Comparison of ENCODE assay signal across 10 cellular contexts in genomic region chr11:94968334-94968958, GRCh38. TPM values are rescaled to one million over a fixed set of nuclear protein-coding genes. Genes with fewer than 3 reads are reported as not detected.
DNase-seq lines count a peak whose midpoint lies in the region; ATAC-seq, FAIRE-seq and TF ChIP-seq lines count a peak whose summit lies in the region.
"Had no signal": no experiment of that assay in that cellular context is flagged by ENCODE, and none has a peak within 500 bp of the region (broad histone marks: within the 10 kb centered on the region; RNA-seq: fewer than 3 reads in every experiment).

No MANE protein-coding gene starts in this region.

- TF ChIP-seq POLR2A in body of pancreas (IDR thresholded peaks at IDR 0.05) (no peak), thyroid gland (IDR thresholded peaks at IDR 0.05) (no peak)

- no peak overlapping the region for H3K4me2 ChIP-seq in KMS-11
- H3K4me2 ChIP-seq in mesenchymal stem cell (ENCODE audit: low read length, poor library complexity, severe bottlenecking): no peak overlapping the region

- H3K4me1 ChIP-seq in KMS-11 (ENCODE audit: low read depth, poor library complexity, severe bottlenecking) (peaks cover 11% of the 10 kb centered on the region), body of pancreas (peaks cover 19% of the 10 kb centered on the region), mesenchymal stem cell (ENCODE audit: control insufficient read depth, insufficient read depth, low read depth, low read length) (peaks cover 2% of the 10 kb centered on the region), thyroid gland (peaks cover 7 to 9% of the 10 kb centered on the region in 2 donors), mucosa of descending colon (ENCODE audit: low read depth) (peaks cover 11% of the 10 kb centered on the region)

- peak; percentile 35 for TF ChIP-seq CTCF in D721Med (IDR thresholded peaks at IDR 0.05; ENCODE audit: insufficient read depth, missing control alignments)
- TF ChIP-seq CTCF in KMS-11 (conservative IDR thresholded peaks at IDR 0.05; ENCODE audit: low read depth, low read length): peak; percentile 41
- TF ChIP-seq CTCF in body of pancreas (IDR thresholded peaks at IDR 0.05): peak in 5 of 7 experiments; percentile 29 to 38 (median 31)
- peak in 2 of 6 experiments; percentile 27 to 48 for TF ChIP-seq CTCF in thyroid gland (IDR thresholded peaks at IDR 0.05)
- TF ChIP-seq CTCF in mucosa of descending colon (IDR thresholded peaks at IDR 0.05): no peak

- no peak for DNase-seq in D721Med (ENCODE audit: insufficient read length, low spot score)
- DNase-seq in body of pancreas: no peak
- peak; percentile 67 for DNase-seq in mesenchymal stem cell
- no peak for DNase-seq in HK-2 (ENCODE audit: unreplicated experiment)
- DNase-seq in thyroid gland: no peak
- DNase-seq in mucosa of descending colon: no peak
- DNase-seq: activated effector memory CD4-positive, alpha-beta T cell treated with anti-CD3 and anti-CD28 coated beads, Interleukin-2, amount 50 U/mL, for 16 hours; stimulated activated CD4-positive, alpha-beta T cell treated with anti-CD3 and anti-CD28 coated beads, Interleukin-12 subunit alpha, Interleukin-12 subunit beta, amount 100 ng/mL, for 4 hours had no signal

- H3K9ac ChIP-seq in KMS-11: no peak overlapping the region
- peak overlapping the region; percentile 64 for H3K9ac ChIP-seq in mesenchymal stem cell (ENCODE audit: low read length)

- H3K36me3 ChIP-seq in KMS-11 (ENCODE audit: insufficient read depth) (0 out of 2 replicates have a peak, but pooled peaks cover 7% of the 10 kb centered on the region), body of pancreas (replicated peaks in 1 of 2; ENCODE audit: insufficient read depth in 1 of 2, low read depth in 2 of 2) (peaks cover 8 to 50% of the 10 kb centered on the region in 2 donors), mesenchymal stem cell (ENCODE audit: control insufficient read depth in 1 of 2, insufficient read depth in 2 of 2, low read depth in 1 of 2, low read length in 2 of 2) (peaks cover 11 to 86% of the 10 kb centered on the region in 2 experiments), thyroid gland (peaks cover 72 to 75% of the 10 kb centered on the region in 2 donors), mucosa of descending colon (ENCODE audit: low read depth) (peaks cover 22% of the 10 kb centered on the region)

- H2AFZ ChIP-seq in KMS-11 (ENCODE audit: low read depth) (no peak overlapping the region), mesenchymal stem cell (ENCODE audit: low read depth, low read length) (no peak overlapping the region)

- H3K18ac ChIP-seq in mesenchymal stem cell (ENCODE audit: low read depth in 1 of 2, low read length in 2 of 2): no peak overlapping the region

- H3K9me3 ChIP-seq in body of pancreas: no peaks in the 10 kb centered on the region
- no peaks in the 10 kb centered on the region for H3K9me3 ChIP-seq in mesenchymal stem cell (ENCODE audit: control insufficient read depth, low read length)
- H3K9me3 ChIP-seq in thyroid gland: no peaks in the 10 kb centered on the region
- no peaks in the 10 kb centered on the region for H3K9me3 ChIP-seq in mucosa of descending colon

- no peak overlapping the region for H3K23ac ChIP-seq in mesenchymal stem cell (ENCODE audit: low read length in 2 of 2)

- no peak for FAIRE-seq in D721Med (lab: Jason Lieb, UNC)

- H4K8ac ChIP-seq in mesenchymal stem cell (ENCODE audit: low read length): no peak overlapping the region

- H3K14ac ChIP-seq in mesenchymal stem cell (ENCODE audit: low read length in 2 of 2): no peak overlapping the region

- H3K4me3 ChIP-seq in KMS-11 (IDR thresholded peaks at IDR 0.05; ENCODE audit: insufficient read depth, low read depth, low read length) (no peak overlapping the region), body of pancreas (no peak overlapping the region), mesenchymal stem cell (ENCODE audit: insufficient read depth in 1 of 2, low read depth in 1 of 2, low read length in 2 of 2) (no peak overlapping the region), thyroid gland (replicated peaks in 1 of 3) (no peak overlapping the region), mucosa of descending colon (no peak overlapping the region)

- WGBS in body of pancreas, 2 donors: 94 to 96% methylated on average over 1 of the region's 1 CpG
- WGBS in mesenchymal stem cell: 100% methylated on average over 1 of the region's 1 CpG
- 94 to 98% methylated on average over 1 of the region's 1 CpG for WGBS in thyroid gland, 2 donors

- H3K27me3 ChIP-seq in KMS-11 (ENCODE audit: insufficient read depth, low read depth) (no peaks in the 10 kb centered on the region), body of pancreas (no peaks in the 10 kb centered on the region), mesenchymal stem cell (ENCODE audit: control insufficient read depth in 1 of 2, insufficient read depth in 1 of 2, low read length in 2 of 2) (no peaks in the 10 kb centered on the region), thyroid gland (no peaks in the 10 kb centered on the region)

- H3K79me2 ChIP-seq in KMS-11 (ENCODE audit: insufficient read depth, low read depth): peaks cover 17% of the 10 kb centered on the region

- no peak overlapping the region for H2BK5ac ChIP-seq in mesenchymal stem cell (ENCODE audit: low read depth, low read length, poor library complexity, severe bottlenecking)

- no peak overlapping the region for H2BK120ac ChIP-seq in mesenchymal stem cell (ENCODE audit: low read depth, low read length)

- intact Hi-C loops in body of pancreas (cut with DNase I): no loop called here
- intact Hi-C loops in thyroid gland (cut with DNase I): no loop called here
- intact Hi-C loops in mucosa of descending colon (cut with DNase I, micrococcal nuclease): no loop called here

- ATAC-seq in body of pancreas: no peak
- ATAC-seq in HG03378 (IDR thresholded peaks at IDR 0.05; ENCODE audit: unreplicated experiment): no peak
- no peak for ATAC-seq in mucosa of descending colon

- no peak overlapping the region for H3K4ac ChIP-seq in mesenchymal stem cell (ENCODE audit: low read depth in 1 of 2, low read length in 2 of 2)

- H4K20me1 ChIP-seq in KMS-11 (ENCODE audit: insufficient read depth): no peaks in the 10 kb centered on the region; the same call in 1 of the 2 replicates

- peaks cover 21% of the 10 kb centered on the region for H3K79me1 ChIP-seq in mesenchymal stem cell (replicated peaks; ENCODE audit: low read length, poor library complexity, severe bottlenecking)

- no peak overlapping the region for H2AK5ac ChIP-seq in mesenchymal stem cell (ENCODE audit: low read length, severe bottlenecking)

- H3K27ac ChIP-seq in KMS-11 (no peak overlapping the region), body of pancreas (no peak overlapping the region), mesenchymal stem cell (ENCODE audit: low read length, poor library complexity, severe bottlenecking) (no peak overlapping the region), thyroid gland (no peak overlapping the region)

- no peak overlapping the region for H2BK15ac ChIP-seq in mesenchymal stem cell (ENCODE audit: low read depth, poor library complexity, severe bottlenecking)

- no peak overlapping the region for H2BK12ac ChIP-seq in mesenchymal stem cell (ENCODE audit: low read length in 2 of 2)

- no peak overlapping the region for H4K91ac ChIP-seq in mesenchymal stem cell (ENCODE audit: low read length)

RNA-seq across cellular contexts. Expression of gene CWC15, which starts 4.9 kb away (rescaled TPM):
- total RNA-seq in body of pancreas (10 to 100 TPM; 19.2 to 38.6 TPM), thyroid gland (10 to 100 TPM; 25.7 to 61.6 (median 43.6) TPM), mucosa of descending colon (10 to 100 TPM; 41.4 to 47.7 (median 45.3) TPM)
- polyA plus RNA-seq in mesenchymal stem cell (2013, experiment 1 of 2): 113 TPM
- 117 TPM for polyA plus RNA-seq in mesenchymal stem cell (2013, experiment 2 of 2)

RNA-seq across cellular contexts. Expression of gene KDM4D, which starts 5.1 kb away (rescaled TPM):
- total RNA-seq in body of pancreas: under 1 TPM in 1 of 2 donors, not detected in 1; 0.78 TPM
- 0.40 TPM for polyA plus RNA-seq in mesenchymal stem cell (2013, experiment 1 of 2)
- polyA plus RNA-seq in mesenchymal stem cell (2013, experiment 2 of 2): 0.41 TPM
- total RNA-seq in thyroid gland: 1 to 10 TPM in 2 of 4 donors, under 1 TPM in 2; 0.83 to 1.2 (median 0.98) TPM
- total RNA-seq in mucosa of descending colon: under 1 TPM; 0.17 to 0.46 (median 0.32) TPM

RNA-seq across cellular contexts. Expression of gene KDM4E, which starts 56.6 kb away (rescaled TPM):
- total RNA-seq in body of pancreas (not detected), thyroid gland (not detected), mucosa of descending colon (not detected)
- not detected for polyA plus RNA-seq in mesenchymal stem cell (2013, experiment 1 of 2)
- not detected for polyA plus RNA-seq in mesenchymal stem cell (2013, experiment 2 of 2)
